In genomic region chr19:18675779-18676178, GRCh38 we compare ENCODE assay signal across 8 cellular contexts. TPM values are rescaled to one million over a fixed set of nuclear protein-coding genes. Genes with fewer than 3 reads are reported as not detected.
DNase-seq lines count a peak whose midpoint lies in the region; TF ChIP-seq lines count a peak whose summit lies in the region.

No MANE protein-coding gene starts in this region.

- H3K4me3 ChIP-seq in KMS-11 (IDR thresholded peaks at IDR 0.05; ENCODE audit: insufficient read depth, low read depth, low read length) (no peak overlapping the region), astrocyte of the cerebellum (ENCODE audit: low read depth, low read length) (no peak overlapping the region)

- no peak overlapping the region for H3K4me2 ChIP-seq in KMS-11

- peaks cover 10% of the 10 kb centered on the region for H3K4me1 ChIP-seq in KMS-11 (ENCODE audit: low read depth, poor library complexity, severe bottlenecking)

- no peaks in the 10 kb centered on the region for H3K79me2 ChIP-seq in KMS-11 (ENCODE audit: insufficient read depth, low read depth)

- in situ Hi-C loops in astrocyte of the cerebellum (cut with HindIII; ENCODE audit: low sequenced_read_pairs): no loop called here

- H3K36me3 ChIP-seq in KMS-11 (ENCODE audit: insufficient read depth): no peaks in the 10 kb centered on the region

- H4K20me1 ChIP-seq in KMS-11 (ENCODE audit: insufficient read depth): no peaks in the 10 kb centered on the region

- H3K9ac ChIP-seq in KMS-11: no peak overlapping the region

- no peak overlapping the region for H3K27ac ChIP-seq in KMS-11

- no peaks in the 10 kb centered on the region for H3K27me3 ChIP-seq in KMS-11 (ENCODE audit: insufficient read depth, low read depth)

- DNase-seq in ELF-1 (ENCODE audit: low read depth, low spot score) (peak; percentile 39), astrocyte of the cerebellum (ENCODE audit: low read depth) (no peak), lung microvascular endothelial cell (ENCODE audit: low read depth in 2 of 2) (peak; percentile 40 to 45), SHP77 (lab: John Stamatoyannopoulos, UW) (no peak), kidney glomerular epithelial cell (lab: John Stamatoyannopoulos, UW) (no peak), NCI-H446 (lab: John Stamatoyannopoulos, UW) (no peak), occipital lobe (lab: John Stamatoyannopoulos, UW) (no peak)

- TF ChIP-seq CTCF in KMS-11 (conservative IDR thresholded peaks at IDR 0.05; ENCODE audit: low read depth, low read length) (peak; percentile 51; the same call in 1 of the 2 replicates), astrocyte of the cerebellum (IDR thresholded peaks at IDR 0.05; ENCODE audit: low read depth, low read length, missing control alignments) (peak; percentile 57)

- H2AFZ ChIP-seq in KMS-11 (ENCODE audit: low read depth): no peak overlapping the region

RNA-seq across cellular contexts. Expression of gene CRTC1, which starts 7.7 kb away (rescaled TPM):
- 0.44 and 0.79 TPM in 2 replicates for total RNA-seq in lung microvascular endothelial cell
- total RNA-seq in occipital lobe: 6.6 TPM

RNA-seq across cellular contexts. Expression of gene KLHL26, which starts 39.0 kb away (rescaled TPM):
- 1.2 and 1.5 TPM in 2 replicates for total RNA-seq in lung microvascular endothelial cell
- total RNA-seq in occipital lobe: 7.0 TPM

Comparison
In these comparisons a context has a peak if more than half of its experiments do, and no peak if none do; other contexts are left out.
1. DNase-seq: peak in ELF-1 (single experiment) and lung microvascular endothelial cell (2 of 2); none in astrocyte of the cerebellum (single experiment), SHP77 (0 of 2), kidney glomerular epithelial cell (single experiment), NCI-H446 (0 of 2) and occipital lobe (single experiment).